ENCODE assay signal across 16 cellular contexts in genomic region chr18:39732918-39733317, GRCh38.
A peak's percentile ranks its signal among the peaks of the same experiment; 100 is the strongest.
DNase-seq lines count a peak whose midpoint lies in the region; FAIRE-seq and TF ChIP-seq lines count a peak whose summit lies in the region.
"Had no signal": no experiment of that assay in that cellular context is flagged by ENCODE, and none has a peak within 500 bp of the region (broad histone marks: within the 10 kb centered on the region; RNA-seq: fewer than 3 reads in every experiment).

No MANE protein-coding gene starts in this region.

- H3K9ac ChIP-seq in keratinocyte (ENCODE audit: control insufficient read depth, extremely low read depth, insufficient read depth, low read length), result no peak overlapping the region

- H3K4me2 ChIP-seq in keratinocyte (ENCODE audit: control insufficient read depth, extremely low read depth, insufficient read depth, low read depth, low read length), result no peak overlapping the region

- H3K36me3 ChIP-seq in A673 (ENCODE audit: insufficient read depth, low read length, poor library complexity, severe bottlenecking), result no peaks in the 10 kb centered on the region
- H3K36me3 ChIP-seq in keratinocyte (ENCODE audit: control insufficient read depth in 2 of 2, extremely low read depth in 1 of 2, insufficient read depth in 2 of 2, low read length in 2 of 2), result no peaks in the 10 kb centered on the region
- no peaks in the 10 kb centered on the region for H3K36me3 ChIP-seq in effector memory CD4-positive, alpha-beta T cell (ENCODE audit: control insufficient read depth, insufficient read depth, low read length)
- H3K36me3 ChIP-seq: SJSA1, spleen had no signal

- TF ChIP-seq CTCF in A673 (conservative IDR thresholded peaks at IDR 0.05; ENCODE audit: low read depth, low read length) (peak; percentile 38), astrocyte of the cerebellum (IDR thresholded peaks at IDR 0.05; ENCODE audit: low read depth, low read length, missing control alignments) (peak; percentile 7), keratinocyte (optimal IDR thresholded peaks at IDR 0.05 in 1 of 3, IDR thresholded peaks at IDR 0.05 in 1 of 3, conservative IDR thresholded peaks at IDR 0.05 in 1 of 3; ENCODE audit: extremely low read depth in 1 of 3, insufficient read depth in 2 of 3, low read length in 3 of 3) (peak in 2 of 3 experiments; percentile 34 to 38)

- CTCF ChIA-PET in A673 (lab: Charles Lee), result no interaction called here

- H3K79me2 ChIP-seq in keratinocyte (ENCODE audit: control insufficient read depth, insufficient read depth, low read length), result no peaks in the 10 kb centered on the region

- POLR2A ChIA-PET in A673 (lab: Charles Lee; ENCODE audit: low non-redundant PET), result no interaction called here

- H3K4me1 ChIP-seq in A673 (ENCODE audit: insufficient read depth, low read length, poor library complexity, severe bottlenecking) (peaks cover 6% of the 10 kb centered on the region), keratinocyte (ENCODE audit: control insufficient read depth, extremely low read depth, insufficient read depth, low read length) (no peaks in the 10 kb centered on the region)
- H3K4me1 ChIP-seq in effector memory CD4-positive, alpha-beta T cell (ENCODE audit: control insufficient read depth, insufficient read depth, low read length, poor library complexity, severe bottlenecking), result no peaks in the 10 kb centered on the region
- H3K4me1 ChIP-seq: SJSA1, spleen had no signal

- no peak for FAIRE-seq in keratinocyte (lab: Jason Lieb, UNC)

- H3K9me3 ChIP-seq in A673 (ENCODE audit: low read depth, low read length, poor library complexity, severe bottlenecking) (no peaks in the 10 kb centered on the region), keratinocyte (ENCODE audit: control insufficient read depth, low read depth, low read length) (no peaks in the 10 kb centered on the region)
- no peaks in the 10 kb centered on the region for H3K9me3 ChIP-seq in effector memory CD4-positive, alpha-beta T cell (ENCODE audit: control insufficient read depth, low read length)
- H3K9me3 ChIP-seq: spleen had no signal

- no TSS peak for BruUV-seq in A673 (replicated peaks; lab: Mats Ljungman, UMichigan)

- intact Hi-C loops in A673 (cut with micrococcal nuclease; ENCODE audit: unreplicated experiment), result no loop called here

- H2AFZ ChIP-seq in keratinocyte (ENCODE audit: control insufficient read depth, low read length), result no peak overlapping the region

- H3K9me1 ChIP-seq in keratinocyte (ENCODE audit: control insufficient read depth, extremely low read depth, insufficient read depth, low read length), result no peaks in the 10 kb centered on the region

- H3K27ac ChIP-seq in A673 (ENCODE audit: low read depth, low read length, poor library complexity, severe bottlenecking) (no peak overlapping the region), keratinocyte (ENCODE audit: control insufficient read depth, insufficient read depth, low read length) (no peak overlapping the region)
- H3K27ac ChIP-seq in effector memory CD4-positive, alpha-beta T cell (ENCODE audit: insufficient read depth, low read length, poor library complexity, severe bottlenecking), result no peak overlapping the region
- H3K27ac ChIP-seq: SJSA1, spleen had no signal

- H3K27me3 ChIP-seq in A673 (replicated peaks; ENCODE audit: insufficient read depth, low read depth, low read length, poor library complexity) (no peaks in the 10 kb centered on the region), keratinocyte (ENCODE audit: control insufficient read depth, extremely low read depth, insufficient read depth, low read length) (no peaks in the 10 kb centered on the region)
- H3K27me3 ChIP-seq in effector memory CD4-positive, alpha-beta T cell (replicated peaks; ENCODE audit: control insufficient read depth, insufficient read depth, low read length, poor library complexity, severe bottlenecking), result no peaks in the 10 kb centered on the region
- H3K27me3 ChIP-seq: SJSA1, spleen had no signal

- dilution Hi-C loops in keratinocyte (cut with MboI; ENCODE audit: extremely low pct_ligation_motif_present, low sequenced_read_pairs), result no loop called here

- H3K4me3 ChIP-seq in A673 (ENCODE audit: low read depth, low read length, poor library complexity, severe bottlenecking), result no peak overlapping the region
- H3K4me3 ChIP-seq in astrocyte of the cerebellum (ENCODE audit: low read depth, low read length), result no peak overlapping the region
- no peak overlapping the region for H3K4me3 ChIP-seq in keratinocyte (ENCODE audit: control insufficient read depth in 2 of 3, extremely low read depth in 1 of 3, insufficient read depth in 2 of 3, low read depth in 1 of 3, low read length in 3 of 3)
- H3K4me3 ChIP-seq in effector memory CD4-positive, alpha-beta T cell (ENCODE audit: insufficient read depth, low read depth, low read length, poor library complexity, severe bottlenecking), result no peak overlapping the region
- H3K4me3 ChIP-seq: SJSA1, spleen had no signal

- no peak for DNase-seq in A673 (ENCODE audit: low spot score)
- DNase-seq in HT-29 (ENCODE audit: low spot score), result peak; percentile 5
- DNase-seq in astrocyte of the cerebellum (ENCODE audit: low read depth), result no peak
- DNase-seq in keratinocyte (ENCODE audit: low read depth, low spot score), result no peak
- DNase-seq in effector memory CD4-positive, alpha-beta T cell, result no peak
- no peak for DNase-seq in stimulated activated naive CD4-positive, alpha-beta T cell treated with Interleukin-2 at 50 U/mL for 16 hours (lab: John Stamatoyannopoulos, UW)
- no peak for DNase-seq in activated CD4-positive, alpha-beta T cell treated with anti-CD3 and anti-CD28 coated beads, Interleukin-2, amount 50 U/mL, for 4 hours
- DNase-seq in iPS-NIHi11 (ENCODE audit: low spot score), result no peak
- DNase-seq: CD8-positive, alpha-beta T cell; erythroblast; Karpas-422; midbrain; NCI-H1417; NCI-H748 treated with DMSO at 0.1 percent for 48 hours; spleen had no signal

- in situ Hi-C loops in astrocyte of the cerebellum (cut with HindIII; ENCODE audit: low sequenced_read_pairs), result no loop called here

- H4K20me1 ChIP-seq in keratinocyte (ENCODE audit: control insufficient read depth, extremely low read depth, insufficient read depth, low read length), result no peaks in the 10 kb centered on the region
